Comparison of ENCODE assay signal across 1 cellular context in genomic region chr1:81701071-81701470, GRCh38.
TF ChIP-seq lines count a peak whose summit lies in the region.

No MANE protein-coding gene starts in this region.

TF ChIP-seq in IMR-90, 13 proteins besides CTCF, POLR2A, EP300 and RAD21:
- TF ChIP-seq CHD1 (IDR thresholded peaks at IDR 0.05; ENCODE audit: low read depth, low read length): no peak
- no peak for TF ChIP-seq RCOR1 (IDR thresholded peaks at IDR 0.05; ENCODE audit: insufficient replicate concordance, low read length)
- no peak for TF ChIP-seq MAZ (IDR thresholded peaks at IDR 0.05; ENCODE audit: borderline replicate concordance, low read depth, low read length)
- no peak for TF ChIP-seq CEBPB (IDR thresholded peaks at IDR 0.05; ENCODE audit: low read depth, low read length)
- no peak for TF ChIP-seq MAFK (IDR thresholded peaks at IDR 0.05; ENCODE audit: low read depth, low read length)
- no peak for TF ChIP-seq FOS (IDR thresholded peaks at IDR 0.05; ENCODE audit: low read depth, low read length)
- no peak for TF ChIP-seq USF2 (IDR thresholded peaks at IDR 0.05; ENCODE audit: low read depth, low read length)
- TF ChIP-seq ELK1 (IDR thresholded peaks at IDR 0.05; ENCODE audit: borderline replicate concordance, low read depth, low read length): no peak
- no peak for TF ChIP-seq MXI1 (IDR thresholded peaks at IDR 0.05; ENCODE audit: borderline replicate concordance, low read depth, low read length)
